In the genomic region with DNA sequence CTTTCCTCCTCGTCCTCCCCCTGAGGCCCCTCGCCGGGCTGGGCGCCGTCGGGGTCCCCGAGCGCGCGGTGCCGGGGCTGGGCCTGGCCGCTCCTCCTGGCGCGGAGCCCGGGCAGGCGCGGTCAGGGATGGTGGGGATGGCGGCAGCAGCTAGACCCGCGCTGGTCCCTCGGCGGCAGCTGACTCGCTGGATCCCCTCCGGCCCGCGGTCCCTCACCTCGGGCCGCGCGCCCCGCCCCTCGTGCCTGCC, we compare ENCODE assay signal across 8 cellular contexts. TPM values are rescaled to one million over a fixed set of nuclear protein-coding genes. Genes with fewer than 3 reads are reported as not detected.
DNase-seq lines count a peak whose midpoint lies in the region; ATAC-seq and TF ChIP-seq lines count a peak whose summit lies in the region.

A gene with protein sequence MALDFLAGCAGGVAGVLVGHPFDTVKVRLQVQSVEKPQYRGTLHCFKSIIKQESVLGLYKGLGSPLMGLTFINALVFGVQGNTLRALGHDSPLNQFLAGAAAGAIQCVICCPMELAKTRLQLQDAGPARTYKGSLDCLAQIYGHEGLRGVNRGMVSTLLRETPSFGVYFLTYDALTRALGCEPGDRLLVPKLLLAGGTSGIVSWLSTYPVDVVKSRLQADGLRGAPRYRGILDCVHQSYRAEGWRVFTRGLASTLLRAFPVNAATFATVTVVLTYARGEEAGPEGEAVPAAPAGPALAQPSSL (minus strand): TSS at position 189 of the 250 bp plus-strand sequence. CDS start 212 bp downstream, outside the sequence.

- no peaks in the 10 kb centered on the region for H3K36me3 Mint-ChIP-seq in activated naive CD4-positive, alpha-beta T cell treated with anti-CD3 and anti-CD28 coated beads, Interleukin-2, amount 50 U/mL, for 72 hours

- H3K9me3 Mint-ChIP-seq in activated naive CD4-positive, alpha-beta T cell treated with anti-CD3 and anti-CD28 coated beads, Interleukin-2, amount 50 U/mL, for 72 hours, result no peaks in the 10 kb centered on the region

- TF ChIP-seq CTCF in WI38 (IDR thresholded peaks at IDR 0.05; ENCODE audit: low read depth, low read length) (no peak), cardiac muscle cell (IDR thresholded peaks at IDR 0.05; ENCODE audit: low read depth, low read length) (no peak)

- DNase-seq in cardiac muscle cell (ENCODE audit: low read depth in 1 of 2, low spot score in 1 of 2), result no peak
- no peak for DNase-seq in activated naive CD4-positive, alpha-beta T cell treated with anti-CD3 and anti-CD28 coated beads, Interleukin-2, amount 50 U/mL, for 72 hours (ENCODE audit: low spot score in 2 of 2)
- DNase-seq in NCI-H345 treated with DMSO at 0.1 percent for 48 hours (lab: John Stamatoyannopoulos, UW; ENCODE audit: unreplicated experiment), result no peak

- H3K9me3 ChIP-seq in cardiac muscle cell (ENCODE audit: low read depth), result no peaks in the 10 kb centered on the region

- H3K4me3 ChIP-seq in WI38 (ENCODE audit: low read depth, low read length), result peak within 1 kb of the TSS; percentile 81
- peak within 1 kb of the TSS; percentile 71 for H3K4me3 ChIP-seq in cardiac muscle cell
- H3K4me3 ChIP-seq in rectal smooth muscle tissue (ENCODE audit: low read length), result peak within 1 kb of the TSS; percentile 63

- H3K9ac ChIP-seq in rectal smooth muscle tissue (ENCODE audit: low read length), result peak within 1 kb of the TSS; percentile 58

- no peak within 1 kb of the TSS for H3K27ac ChIP-seq in cardiac muscle cell
- peak within 1 kb of the TSS; percentile 55 for H3K27ac ChIP-seq in rectal smooth muscle tissue (ENCODE audit: low read depth, low read length)

- H3K4me1 ChIP-seq in cardiac muscle cell (ENCODE audit: low read depth) (peaks cover 13% of the 10 kb centered on the region), rectal smooth muscle tissue (ENCODE audit: control insufficient read depth, insufficient read depth, low read length) (peaks cover 7% of the 10 kb centered on the region)

- ATAC-seq in GM18517 (IDR thresholded peaks at IDR 0.05; ENCODE audit: unreplicated experiment) (peak; percentile 27), GM18502 (IDR thresholded peaks at IDR 0.05; ENCODE audit: poor library complexity, unreplicated experiment) (no peak), GM21619 (IDR thresholded peaks at IDR 0.05; ENCODE audit: unreplicated experiment) (no peak)
- ATAC-seq in activated naive CD4-positive, alpha-beta T cell treated with anti-CD3 and anti-CD28 coated beads, Interleukin-2, amount 50 U/mL, for 72 hours, result no peak

- H3K36me3 ChIP-seq in cardiac muscle cell, result no peaks in the 10 kb centered on the region
- no peaks in the 10 kb centered on the region for H3K36me3 ChIP-seq in rectal smooth muscle tissue (ENCODE audit: control insufficient read depth, insufficient read depth, low read length)

- H3K27ac Mint-ChIP-seq in activated naive CD4-positive, alpha-beta T cell treated with anti-CD3 and anti-CD28 coated beads, Interleukin-2, amount 50 U/mL, for 72 hours, result no peak within 1 kb of the TSS

- H3K27me3 ChIP-seq in cardiac muscle cell (no peaks in the 10 kb centered on the region), rectal smooth muscle tissue (ENCODE audit: control insufficient read depth, insufficient read depth, low read length) (no peaks in the 10 kb centered on the region)

RNA-seq across cellular contexts. Expression of the gene that starts here (rescaled TPM):
- total RNA-seq in cardiac muscle cell, result 63.3 and 125 TPM in 2 replicates
- polyA plus RNA-seq in cardiac muscle cell, result 49.4 and 55.8 TPM in 2 replicates
- 1 to 10 TPM; 8.5 to 8.9 TPM for total RNA-seq in activated naive CD4-positive, alpha-beta T cell treated with anti-CD3 and anti-CD28 coated beads, Interleukin-2, amount 50 U/mL, for 72 hours
